In the genomic region with DNA sequence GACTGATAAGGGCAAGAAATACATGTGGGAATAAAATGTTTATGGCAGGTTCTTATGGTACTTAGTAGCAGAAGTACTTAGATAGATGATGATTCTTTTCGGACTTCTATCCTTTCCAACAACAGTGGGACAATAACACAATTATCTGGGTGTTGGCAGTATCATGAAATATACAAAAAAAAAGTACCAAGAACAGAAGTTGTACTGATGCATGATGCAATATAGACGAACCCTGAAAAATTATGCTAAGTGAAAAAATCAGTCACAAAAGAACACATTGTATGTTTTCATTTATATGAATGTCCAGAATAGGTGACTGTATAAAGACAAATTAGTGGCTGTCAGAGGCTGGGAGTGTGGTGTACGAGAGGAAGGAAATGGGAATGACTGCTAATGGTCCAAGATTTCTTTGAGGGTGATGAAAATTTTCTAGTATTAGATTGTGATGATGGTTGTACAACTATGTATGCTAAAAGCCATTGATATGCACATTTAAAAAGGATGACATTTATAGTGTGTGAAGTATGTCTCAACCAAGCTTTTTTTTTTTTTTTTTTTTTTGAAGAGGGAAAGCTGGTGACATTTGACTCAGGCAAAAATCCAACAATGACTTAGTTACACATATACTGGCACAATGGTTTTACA, we compare ENCODE assay signal across 23 cellular contexts. TPM values are rescaled to one million over a fixed set of nuclear protein-coding genes. Genes with fewer than 3 reads are reported as not detected.
A peak's percentile ranks its signal among the peaks of the same experiment; 100 is the strongest.
DNase-seq lines count a peak whose midpoint lies in the region; ATAC-seq and TF ChIP-seq lines count a peak whose summit lies in the region.
"Had no signal": no experiment of that assay in that cellular context is flagged by ENCODE, and none has a peak within 500 bp of the region (broad histone marks: within the 10 kb centered on the region; RNA-seq: fewer than 3 reads in every experiment).

No MANE protein-coding gene starts in this region.

- DNase-seq in activated CD8-positive, alpha-beta T cell treated with anti-CD3 and anti-CD28 coated beads for 36 hours, result no peak
- DNase-seq in activated CD8-positive, alpha-beta T cell treated with anti-CD3 and anti-CD28 coated beads, Interleukin-2, amount 10 ng/mL, durations not matched to agents 7 days and 5 days, result no peak
- DNase-seq in CD4-positive, alpha-beta T cell, result no peak
- no peak for DNase-seq in activated naive CD8-positive, alpha-beta T cell treated with anti-CD3 and anti-CD28 coated beads, Interleukin-2, amount 50 U/mL, for 24 hours
- no peak for DNase-seq in mesothelial cell of epicardium (ENCODE audit: low spot score in 2 of 2, unreplicated experiment in 2 of 2)
- DNase-seq in MG63, result no peak
- DNase-seq in T-helper 9 cell, result no peak
- DNase-seq in stimulated activated CD4-positive, alpha-beta T cell treated with anti-CD3 and anti-CD28 coated beads, Interleukin-4, amount 100 ng/mL, for 24 hours, result no peak
- DNase-seq: activated gamma-delta T cell, colonic mucosa, DMS 273 treated with DMSO at 0.1 percent for 48 hours, MM.1S, natural killer cell, NCI-H146, NCI-H774, PC-3, stomach, uterus had no signal

- no peak for TF ChIP-seq CTCF in activated CD8-positive, alpha-beta T cell treated with anti-CD3 and anti-CD28 coated beads for 36 hours (IDR thresholded peaks at IDR 0.05)
- no peak for TF ChIP-seq CTCF in CD4-positive, alpha-beta T cell (IDR thresholded peaks at IDR 0.05)
- no peak for TF ChIP-seq CTCF in mesothelial cell of epicardium (IDR thresholded peaks at IDR 0.05; ENCODE audit: unreplicated experiment)

- no peak for ATAC-seq in activated CD8-positive, alpha-beta T cell treated with anti-CD3 and anti-CD28 coated beads for 36 hours
- ATAC-seq in activated CD8-positive, alpha-beta T cell treated with anti-CD3 and anti-CD28 coated beads, Interleukin-2, amount 10 ng/mL, durations not matched to agents 7 days and 5 days, result no peak
- ATAC-seq in CD4-positive, alpha-beta T cell (ENCODE audit: poor library complexity), result no peak
- ATAC-seq in activated naive CD8-positive, alpha-beta T cell treated with anti-CD3 and anti-CD28 coated beads, Interleukin-2, amount 50 U/mL, for 24 hours, result no peak
- ATAC-seq: GM12878, natural killer cell, PC-3, WTC11 had no signal

- CTCF ChIA-PET in activated CD8-positive, alpha-beta T cell treated with anti-CD3 and anti-CD28 coated beads for 36 hours (lab: Charles Lee), result no interaction called here
- CTCF ChIA-PET in activated CD8-positive, alpha-beta T cell treated with anti-CD3 and anti-CD28 coated beads, Interleukin-2, amount 10 ng/mL, durations not matched to agents 7 days and 5 days (lab: Charles Lee), result no interaction called here
- CTCF ChIA-PET in CD4-positive, alpha-beta T cell (lab: Charles Lee), result no interaction called here

- no peak overlapping the region for H3K4me3 Mint-ChIP-seq in activated CD8-positive, alpha-beta T cell treated with anti-CD3 and anti-CD28 coated beads for 36 hours
- no peak overlapping the region for H3K4me3 Mint-ChIP-seq in activated CD8-positive, alpha-beta T cell treated with anti-CD3 and anti-CD28 coated beads, Interleukin-2, amount 10 ng/mL, durations not matched to agents 7 days and 5 days
- H3K4me3 Mint-ChIP-seq in CD4-positive, alpha-beta T cell, result no peak overlapping the region
- H3K4me3 Mint-ChIP-seq in activated naive CD8-positive, alpha-beta T cell treated with anti-CD3 and anti-CD28 coated beads, Interleukin-2, amount 50 U/mL, for 24 hours, result no peak overlapping the region
- H3K4me3 Mint-ChIP-seq in mesothelial cell of epicardium, result no peak overlapping the region
- H3K4me3 Mint-ChIP-seq: natural killer cell; T-helper 1 cell treated with Interleukin-12 subunit alpha and Interleukin-12 subunit beta and Interleukin-4 antibody, amounts not matched to agents 30 μg/mL and 1 μg/mL, for 36 hours; WTC11 had no signal

- H3K36me3 Mint-ChIP-seq in activated CD8-positive, alpha-beta T cell treated with anti-CD3 and anti-CD28 coated beads for 36 hours (ENCODE audit: low read depth), result peaks cover 54% of the 10 kb centered on the region
- H3K36me3 Mint-ChIP-seq in activated CD8-positive, alpha-beta T cell treated with anti-CD3 and anti-CD28 coated beads, Interleukin-2, amount 10 ng/mL, durations not matched to agents 7 days and 5 days (ENCODE audit: low read depth), result peaks cover 64% of the 10 kb centered on the region
- H3K36me3 Mint-ChIP-seq in CD4-positive, alpha-beta T cell (ENCODE audit: low read depth), result peaks cover 85% of the 10 kb centered on the region
- peaks cover 67% of the 10 kb centered on the region for H3K36me3 Mint-ChIP-seq in activated naive CD8-positive, alpha-beta T cell treated with anti-CD3 and anti-CD28 coated beads, Interleukin-2, amount 50 U/mL, for 24 hours (ENCODE audit: low read depth)
- H3K36me3 Mint-ChIP-seq in mesothelial cell of epicardium, result peaks cover 46% of the 10 kb centered on the region
- H3K36me3 Mint-ChIP-seq: natural killer cell had no signal

- POLR2A ChIA-PET in activated CD8-positive, alpha-beta T cell treated with anti-CD3 and anti-CD28 coated beads for 36 hours (lab: Charles Lee), result no interaction called here
- POLR2A ChIA-PET in activated CD8-positive, alpha-beta T cell treated with anti-CD3 and anti-CD28 coated beads, Interleukin-2, amount 10 ng/mL, durations not matched to agents 7 days and 5 days (lab: Charles Lee), result no interaction called here
- POLR2A ChIA-PET in CD4-positive, alpha-beta T cell (lab: Charles Lee), result interaction anchor here (1.0 kb wide), 1 partner anchor 20 kb away, joined by 5 read pairs; no protein-coding TSS in a partner anchor

- no peak overlapping the region for H3K27ac ChIP-seq in CD4-positive, alpha-beta T cell (ENCODE audit: low read depth, low read length)
- H3K27ac ChIP-seq: colonic mucosa, SJSA1, uterus had no signal

- peak overlapping the region; percentile 64 for H3K27ac Mint-ChIP-seq in activated CD8-positive, alpha-beta T cell treated with anti-CD3 and anti-CD28 coated beads for 36 hours
- no peak overlapping the region for H3K27ac Mint-ChIP-seq in activated CD8-positive, alpha-beta T cell treated with anti-CD3 and anti-CD28 coated beads, Interleukin-2, amount 10 ng/mL, durations not matched to agents 7 days and 5 days
- peak overlapping the region; percentile 37 for H3K27ac Mint-ChIP-seq in CD4-positive, alpha-beta T cell
- peak overlapping the region; percentile 32 for H3K27ac Mint-ChIP-seq in activated naive CD8-positive, alpha-beta T cell treated with anti-CD3 and anti-CD28 coated beads, Interleukin-2, amount 50 U/mL, for 24 hours
- H3K27ac Mint-ChIP-seq in mesothelial cell of epicardium, result peak overlapping the region; percentile 18
- H3K27ac Mint-ChIP-seq: T-helper 1 cell treated with Interleukin-12 subunit alpha and Interleukin-12 subunit beta and Interleukin-4 antibody, amounts not matched to agents 30 μg/mL and 1 μg/mL, for 36 hours; WTC11 had no signal

- H3K4me1 Mint-ChIP-seq in activated CD8-positive, alpha-beta T cell treated with anti-CD3 and anti-CD28 coated beads for 36 hours (ENCODE audit: low read depth), result peaks cover 16% of the 10 kb centered on the region
- peaks cover 7% of the 10 kb centered on the region for H3K4me1 Mint-ChIP-seq in activated CD8-positive, alpha-beta T cell treated with anti-CD3 and anti-CD28 coated beads, Interleukin-2, amount 10 ng/mL, durations not matched to agents 7 days and 5 days (ENCODE audit: low read depth)
- H3K4me1 Mint-ChIP-seq in CD4-positive, alpha-beta T cell (ENCODE audit: low read depth), result peaks cover 22% of the 10 kb centered on the region
- peaks cover 20% of the 10 kb centered on the region for H3K4me1 Mint-ChIP-seq in activated naive CD8-positive, alpha-beta T cell treated with anti-CD3 and anti-CD28 coated beads, Interleukin-2, amount 50 U/mL, for 24 hours
- H3K4me1 Mint-ChIP-seq in mesothelial cell of epicardium, result peaks cover 4% of the 10 kb centered on the region
- H3K4me1 Mint-ChIP-seq: WTC11 had no signal

- no peaks in the 10 kb centered on the region for H3K27me3 Mint-ChIP-seq in activated CD8-positive, alpha-beta T cell treated with anti-CD3 and anti-CD28 coated beads for 36 hours
- no peaks in the 10 kb centered on the region for H3K27me3 Mint-ChIP-seq in activated CD8-positive, alpha-beta T cell treated with anti-CD3 and anti-CD28 coated beads, Interleukin-2, amount 10 ng/mL, durations not matched to agents 7 days and 5 days (ENCODE audit: low read depth)
- no peaks in the 10 kb centered on the region for H3K27me3 Mint-ChIP-seq in CD4-positive, alpha-beta T cell
- no peaks in the 10 kb centered on the region for H3K27me3 Mint-ChIP-seq in activated naive CD8-positive, alpha-beta T cell treated with anti-CD3 and anti-CD28 coated beads, Interleukin-2, amount 50 U/mL, for 24 hours
- H3K27me3 Mint-ChIP-seq in mesothelial cell of epicardium (ENCODE audit: low read depth), result no peaks in the 10 kb centered on the region

- peaks cover 44% of the 10 kb centered on the region for H3K36me3 ChIP-seq in MG63
- H3K36me3 ChIP-seq: uterus had no signal

- no peak overlapping the region for H3K4me3 ChIP-seq in MG63
- H3K4me3 ChIP-seq: colonic mucosa, GM12878, HAP-1, SJSA1, stomach, uterus had no signal

- H3K9me3 ChIP-seq in CD4-positive, alpha-beta T cell (ENCODE audit: control insufficient read depth, low read length), result no peaks in the 10 kb centered on the region
- no peaks in the 10 kb centered on the region for H3K9me3 ChIP-seq in MG63
- H3K9me3 ChIP-seq: colonic mucosa, HAP-1, SJSA1, stomach, uterus had no signal

- intact Hi-C loops in activated CD8-positive, alpha-beta T cell treated with anti-CD3 and anti-CD28 coated beads for 36 hours (cut with micrococcal nuclease), result no loop called here
- intact Hi-C loops in CD4-positive, alpha-beta T cell (cut with DNase I, micrococcal nuclease), result no loop called here

- no peaks in the 10 kb centered on the region for H3K27me3 ChIP-seq in CD4-positive, alpha-beta T cell (ENCODE audit: control insufficient read depth, insufficient read depth, low read length)
- H3K27me3 ChIP-seq in MG63, result no peaks in the 10 kb centered on the region
- H3K27me3 ChIP-seq: colonic mucosa, SJSA1, stomach, uterus had no signal

- H3K9me3 Mint-ChIP-seq in activated CD8-positive, alpha-beta T cell treated with anti-CD3 and anti-CD28 coated beads for 36 hours, result no peaks in the 10 kb centered on the region
- H3K9me3 Mint-ChIP-seq in activated CD8-positive, alpha-beta T cell treated with anti-CD3 and anti-CD28 coated beads, Interleukin-2, amount 10 ng/mL, durations not matched to agents 7 days and 5 days (ENCODE audit: insufficient read depth), result no peaks in the 10 kb centered on the region
- H3K9me3 Mint-ChIP-seq in CD4-positive, alpha-beta T cell, result no peaks in the 10 kb centered on the region
- H3K9me3 Mint-ChIP-seq in activated naive CD8-positive, alpha-beta T cell treated with anti-CD3 and anti-CD28 coated beads, Interleukin-2, amount 50 U/mL, for 24 hours, result no peaks in the 10 kb centered on the region
- no peaks in the 10 kb centered on the region for H3K9me3 Mint-ChIP-seq in mesothelial cell of epicardium
- H3K9me3 Mint-ChIP-seq: natural killer cell; T-helper 1 cell treated with Interleukin-12 subunit alpha and Interleukin-12 subunit beta and Interleukin-4 antibody, amounts not matched to agents 30 μg/mL and 1 μg/mL, for 36 hours; WTC11 had no signal

RNA-seq across cellular contexts. Expression of gene PDE12, which starts 20.0 kb away (rescaled TPM):
- total RNA-seq in activated CD8-positive, alpha-beta T cell treated with anti-CD3 and anti-CD28 coated beads for 36 hours, result 10 to 100 TPM; 25.4 to 29.9 TPM
- 10 to 100 TPM; 27.8 to 31.2 TPM for total RNA-seq in activated CD8-positive, alpha-beta T cell treated with anti-CD3 and anti-CD28 coated beads, Interleukin-2, amount 10 ng/mL, durations not matched to agents 7 days and 5 days
- total RNA-seq in CD4-positive, alpha-beta T cell, result 10 to 100 TPM; 40.5 to 40.9 TPM
- total RNA-seq in mesothelial cell of epicardium, result 15.2 to 17.6 TPM (median 17.3 TPM) in 3 replicates
- 4.0 and 8.8 TPM in 2 replicates for total RNA-seq in MG63 (2014; rRNA removed; shearing (Covaris generic); ENCODE audit: low replicate concordance)

RNA-seq across cellular contexts. Expression of gene ARF4, which starts 21.1 kb away (rescaled TPM):
- total RNA-seq in activated CD8-positive, alpha-beta T cell treated with anti-CD3 and anti-CD28 coated beads for 36 hours, result 10 to 100 TPM; 52.0 to 55.2 TPM
- total RNA-seq in activated CD8-positive, alpha-beta T cell treated with anti-CD3 and anti-CD28 coated beads, Interleukin-2, amount 10 ng/mL, durations not matched to agents 7 days and 5 days, result 10 to 100 TPM; 51.0 to 52.9 TPM
- total RNA-seq in CD4-positive, alpha-beta T cell, result 10 to 100 TPM; 56.7 to 59.9 TPM
- total RNA-seq in mesothelial cell of epicardium, result 165 to 177 TPM (median 167 TPM) in 3 replicates
- 120 and 159 TPM in 2 replicates for total RNA-seq in MG63 (2014; rRNA removed; shearing (Covaris generic); ENCODE audit: low replicate concordance)

RNA-seq across cellular contexts. Expression of gene DNAH12, which starts 31.9 kb away (rescaled TPM):
- total RNA-seq in activated CD8-positive, alpha-beta T cell treated with anti-CD3 and anti-CD28 coated beads for 36 hours, result under 1 TPM in 1 of 2 experiments, not detected in 1; 0.07 TPM
- under 1 TPM in 1 of 2 experiments, not detected in 1; 0.05 TPM for total RNA-seq in activated CD8-positive, alpha-beta T cell treated with anti-CD3 and anti-CD28 coated beads, Interleukin-2, amount 10 ng/mL, durations not matched to agents 7 days and 5 days
- under 1 TPM in 1 of 2 experiments, not detected in 1; 0.19 TPM for total RNA-seq in CD4-positive, alpha-beta T cell
- total RNA-seq in mesothelial cell of epicardium, result 0.29 to 0.60 TPM (median 0.43 TPM) in 3 replicates
- total RNA-seq in MG63 (2014; rRNA removed; shearing (Covaris generic); ENCODE audit: low replicate concordance), result not detected in 2 replicates
- total RNA-seq: SJSA1, WTC11 had no signal
